ENCODE assay signal across 1 cellular context in the genomic region with DNA sequence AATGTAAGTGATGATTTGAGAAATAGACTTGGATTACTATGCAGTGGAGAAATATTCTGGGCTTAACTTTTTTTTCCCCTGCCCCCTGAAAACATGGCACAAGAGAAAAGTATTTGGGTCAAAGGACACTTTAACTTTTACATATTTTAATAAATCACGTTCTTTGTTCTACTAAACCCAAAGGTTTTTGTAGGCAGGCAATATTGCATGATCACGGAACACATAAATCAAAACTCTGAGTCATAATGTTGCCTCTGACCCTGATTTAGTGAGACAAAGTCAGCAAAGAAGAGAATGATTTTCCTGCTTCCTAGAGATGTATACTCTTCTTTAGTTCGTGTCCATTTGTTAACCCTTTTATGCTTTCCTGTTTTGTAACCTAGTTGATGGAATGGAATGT.
TF ChIP-seq lines count a peak whose summit lies in the region.

No MANE protein-coding gene starts in this region.

TF ChIP-seq in H1, 55 proteins besides CTCF, POLR2A, EP300 and RAD21:
- TF ChIP-seq, protein P1, sequence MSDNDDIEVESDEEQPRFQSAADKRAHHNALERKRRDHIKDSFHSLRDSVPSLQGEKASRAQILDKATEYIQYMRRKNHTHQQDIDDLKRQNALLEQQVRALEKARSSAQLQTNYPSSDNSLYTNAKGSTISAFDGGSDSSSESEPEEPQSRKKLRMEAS (IDR thresholded peaks at IDR 0.05) = no peak
- TF ChIP-seq CTBP2 (IDR thresholded peaks at IDR 0.05; ENCODE audit: borderline replicate concordance, insufficient read depth, insufficient read length, low read length) (no peak), NANOG (IDR thresholded peaks at IDR 0.05; ENCODE audit: insufficient read depth, low read depth, low read length, poor library complexity, severe bottlenecking) (no peak), RBBP5 (IDR thresholded peaks at IDR 0.05; ENCODE audit: borderline replicate concordance, low read depth, low read length) (no peak), SIRT6 (IDR thresholded peaks at IDR 0.05; ENCODE audit: low read length) (no peak), CBX5 (IDR thresholded peaks at IDR 0.05; ENCODE audit: low read depth, low read length) (no peak), SRF (IDR thresholded peaks at IDR 0.05; ENCODE audit: low read depth, low read length) (no peak), KDM4A (IDR thresholded peaks at IDR 0.05; ENCODE audit: low read depth, low read length, severe bottlenecking) (no peak), HDAC6 (IDR thresholded peaks at IDR 0.05; ENCODE audit: low read depth, low read length) (no peak), PHF8 (conservative IDR thresholded peaks at IDR 0.05; ENCODE audit: low read depth, low read length) (no peak), RXRA (IDR thresholded peaks at IDR 0.05; ENCODE audit: insufficient read depth, low read depth, low read length) (no peak), CREB1 (IDR thresholded peaks at IDR 0.05) (no peak)
- TF ChIP-seq, protein P2, sequence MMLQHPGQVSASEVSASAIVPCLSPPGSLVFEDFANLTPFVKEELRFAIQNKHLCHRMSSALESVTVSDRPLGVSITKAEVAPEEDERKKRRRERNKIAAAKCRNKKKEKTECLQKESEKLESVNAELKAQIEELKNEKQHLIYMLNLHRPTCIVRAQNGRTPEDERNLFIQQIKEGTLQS (IDR thresholded peaks at IDR 0.05; ENCODE audit: insufficient read depth, low read depth, low read length) = no peak
TF ChIP-seq in H1: peak in this region for 0.
